In the genomic region with DNA sequence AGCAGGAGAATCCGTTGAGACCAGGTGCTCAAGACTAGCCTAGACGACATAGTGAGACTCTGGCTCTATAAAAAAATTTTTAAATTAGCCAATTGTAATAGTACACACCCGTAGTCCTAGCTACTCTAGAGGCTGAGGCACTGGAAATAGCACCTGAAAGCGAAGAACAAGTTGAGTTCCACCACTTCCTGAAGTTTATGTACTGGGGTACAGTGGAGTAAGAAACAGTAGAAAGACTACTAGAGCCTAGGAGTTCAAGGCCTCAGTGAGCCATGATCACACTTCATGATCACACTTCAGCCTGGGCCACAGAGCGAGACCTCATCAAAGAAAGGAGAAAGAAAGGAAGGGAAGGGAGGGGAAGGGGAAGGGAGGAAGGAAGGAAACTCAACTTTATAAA, we compare ENCODE assay signal across 14 cellular contexts. TPM values are rescaled to one million over a fixed set of nuclear protein-coding genes. Genes with fewer than 3 reads are reported as not detected.
A peak's percentile ranks its signal among the peaks of the same experiment; 100 is the strongest.
DNase-seq lines count a peak whose midpoint lies in the region; ATAC-seq, FAIRE-seq and TF ChIP-seq lines count a peak whose summit lies in the region.
"Had no signal": no experiment of that assay in that cellular context is flagged by ENCODE, and none has a peak within 500 bp of the region (broad histone marks: within the 10 kb centered on the region; RNA-seq: fewer than 3 reads in every experiment).

No MANE protein-coding gene starts in this region.

- H3K9ac ChIP-seq in IMR-90 (ENCODE audit: low read depth, low read length) (peak overlapping the region; percentile 34; the same call in 1 of the 2 replicates), K562 (ENCODE audit: insufficient read depth in 1 of 2, low read depth in 2 of 2, low read length in 2 of 2) (no peak overlapping the region)

- TF ChIP-seq EP300 in K562 (IDR thresholded peaks at IDR 0.05; ENCODE audit: low read length): no peak

- peak overlapping the region; percentile 69 for H3K4ac ChIP-seq in IMR-90 (ENCODE audit: low read depth, low read length)

- H4K91ac ChIP-seq in IMR-90 (ENCODE audit: insufficient read depth, low read depth, low read length): no peak overlapping the region; the same call in 1 of the 2 replicates

- H2BK20ac ChIP-seq in IMR-90 (ENCODE audit: low read depth, low read length): peak overlapping the region; percentile 45; the same call in 1 of the 2 replicates

- BruUV-seq in IMR-90 (replicated peaks; lab: Mats Ljungman, UMichigan) (no TSS peak), K562 (replicated peaks; lab: Mats Ljungman, UMichigan) (no TSS peak)

- H2AK9ac ChIP-seq in IMR-90 (replicated peaks; ENCODE audit: low read depth, low read length, poor library complexity): no peak overlapping the region

- no peak for FAIRE-seq in K562 (lab: Jason Lieb, UNC)
- FAIRE-seq: GM12891, HepG2 had no signal

- CTCF ChIA-PET in IMR-90 (lab: Yijun Ruan, JAX) (interaction anchor here (0.6 kb wide), 1 partner anchor 1062 kb away, joined by 5 read pairs; no protein-coding TSS in a partner anchor), K562 (lab: Yijun Ruan, JAX; ENCODE audit: low intra/inter-chr PET ratio) (no interaction called here)

- POLR2A ChIA-PET in IMR-90 (lab: Charles Lee; ENCODE audit: unreplicated experiment) (no interaction called here), K562 (lab: Yijun Ruan, JAX) (interaction anchor here (0.6 to 2.2 kb wide), 5 partner anchors 9 to 933 kb away, joined by 3 to 6 read pairs (median 3); no protein-coding TSS in a partner anchor)

- no peak for DNase-seq in IMR-90
- DNase-seq in K562 (ENCODE audit: extremely low read depth in 1 of 4, low spot score in 3 of 4): no peak
- no peak for DNase-seq in posterior vena cava (ENCODE audit: low spot score)
- no peak for DNase-seq in HCEC 1CT
- DNase-seq in NCI-H146 treated with DMSO at 0.1 percent for 48 hours (lab: John Stamatoyannopoulos, UW; ENCODE audit: unreplicated experiment): no peak
- no peak for DNase-seq in left lung
- DNase-seq: effector CD4-positive, alpha-beta T cell; NCI-H146; NCI-H526 treated with DMSO at 0.1 percent for 48 hours; stimulated activated CD4-positive, alpha-beta T cell treated with anti-CD3 and anti-CD28 coated beads, Interleukin-4, amount 100 ng/mL, for 4 hours had no signal

- H3K23ac ChIP-seq in IMR-90 (ENCODE audit: low read depth, low read length): 0 out of 2 replicates have a peak overlapping the region, but pooled peaks have one; percentile 4

- TF ChIP-seq RAD21 in IMR-90 (IDR thresholded peaks at IDR 0.05; ENCODE audit: low read length): no peak
- no peak for TF ChIP-seq RAD21 in K562 (CRISPR knock-in tag; conservative IDR thresholded peaks at IDR 0.05 in 1 of 2, IDR thresholded peaks at IDR 0.05 in 1 of 2)

- peak overlapping the region in 1 of 2 experiments; percentile 46; a peak in 2 of 4 replicates for H4K8ac ChIP-seq in IMR-90 (ENCODE audit: low read depth in 2 of 2, low read length in 2 of 2)

- peaks cover 14% of the 10 kb centered on the region for H3K79me2 ChIP-seq in ACC112 (ENCODE audit: control insufficient read depth, insufficient read depth, low read length, unreplicated experiment)
- peaks cover 88% of the 10 kb centered on the region for H3K79me2 ChIP-seq in K562 (ENCODE audit: control insufficient read depth, insufficient read depth, low read length)

- no peaks in the 10 kb centered on the region for H3K9me3 ChIP-seq in IMR-90 (ENCODE audit: control insufficient read depth, insufficient read depth, low read length)
- H3K9me3 ChIP-seq in K562 (replicated peaks; ENCODE audit: control insufficient read depth, insufficient read depth, low read depth, low read length): no peaks in the 10 kb centered on the region
- H3K9me3 ChIP-seq in left lung: no peaks in the 10 kb centered on the region

- peaks cover 18% of the 10 kb centered on the region; the same call in 1 of the 2 replicates for H4K20me1 ChIP-seq in IMR-90 (ENCODE audit: insufficient read depth, low read length)
- H4K20me1 ChIP-seq in K562 (replicated peaks; ENCODE audit: control insufficient read depth, insufficient read depth, low read length): no peaks in the 10 kb centered on the region; the same call in 1 of the 2 replicates

- intact Hi-C loops in IMR-90 (cut with micrococcal nuclease): no loop called here
- intact Hi-C loops in K562 (cut with micrococcal nuclease): no loop called here
- intact Hi-C loops in posterior vena cava (cut with DNase I): no loop called here
- intact Hi-C loops in left lung (cut with DNase I): no loop called here

- H3K4me2 ChIP-seq in IMR-90 (ENCODE audit: low read depth, low read length) (no peak overlapping the region), K562 (ENCODE audit: insufficient read depth, low read length) (no peak overlapping the region)

- no peak overlapping the region for H3K56ac ChIP-seq in IMR-90 (ENCODE audit: extremely low read depth, insufficient read depth, low read length)

- H2AFZ ChIP-seq in ACC112 (ENCODE audit: low read length, unreplicated experiment) (no peak overlapping the region), IMR-90 (replicated peaks; ENCODE audit: low read length, poor library complexity) (no peak overlapping the region), K562 (ENCODE audit: low read depth, low read length) (no peak overlapping the region)

- peaks cover 43 to 59% of the 10 kb centered on the region in 2 experiments for H3K79me1 ChIP-seq in IMR-90 (ENCODE audit: low read depth in 1 of 2, low read length in 2 of 2)

- peak overlapping the region; percentile 58; the same call in 1 of the 2 replicates for H2AK5ac ChIP-seq in IMR-90 (ENCODE audit: low read depth, low read length)

- no peak overlapping the region for H2BK120ac ChIP-seq in IMR-90 (ENCODE audit: low read depth, low read length)

- WGBS in IMR-90 (ENCODE audit: extremely low coverage in 2 of 2, insufficient read length in 1 of 2), 2 experiments: no CpG with 5 or more reads among the region's 5 CpGs
- WGBS in K562 (ENCODE audit: insufficient coverage, low coverage, missing lambda C conversion rate): 82% methylated on average over 5 of the region's 5 CpGs

- in situ Hi-C loops in IMR-90 (cut with MboI; ENCODE audit: low sequenced_read_pairs) (no loop called here), K562 (cut with MboI) (no loop called here)

- TF ChIP-seq POLR2A in IMR-90 (IDR thresholded peaks at IDR 0.05; ENCODE audit: low read depth, low read length) (no peak), K562 (conservative IDR thresholded peaks at IDR 0.05) (no peak; the same call in 1 of the 2 replicates)

- H3K36me3 ChIP-seq in ACC112 (ENCODE audit: insufficient read depth, low read length) (peaks cover 11% of the 10 kb centered on the region), IMR-90 (ENCODE audit: control insufficient read depth, insufficient read depth, low read length) (peaks cover 9% of the 10 kb centered on the region), K562 (ENCODE audit: control insufficient read depth, insufficient read depth, low read length) (peaks cover 54% of the 10 kb centered on the region), left lung (peaks cover 0 to 21% of the 10 kb centered on the region in 2 donors)

- H3K4me1 ChIP-seq in ACC112 (ENCODE audit: control insufficient read depth, insufficient read depth, low read length, unreplicated experiment): peaks cover 16% of the 10 kb centered on the region
- peaks cover 4% of the 10 kb centered on the region; the same call in 1 of the 2 replicates for H3K4me1 ChIP-seq in IMR-90 (ENCODE audit: control insufficient read depth, insufficient read depth, low read length)
- no peaks in the 10 kb centered on the region; a peak in 1 of 5 replicates for H3K4me1 ChIP-seq in K562 (replicated peaks in 1 of 2; ENCODE audit: control insufficient read depth in 2 of 2, insufficient read depth in 2 of 2, low read length in 2 of 2)
- H3K4me1 ChIP-seq in left lung: peaks cover 0 to 42% of the 10 kb centered on the region in 2 donors

- ATAC-seq in GM18498 (IDR thresholded peaks at IDR 0.05; ENCODE audit: unreplicated experiment) (peak; percentile 81), IMR-90 (ENCODE audit: low read depth) (no peak), K562 (peak; percentile 44; the same call in 2 of the 3 replicates), left lung (no peak)
- ATAC-seq: HepG2 had no signal

- H3K14ac ChIP-seq in IMR-90 (replicated peaks; ENCODE audit: low read depth, low read length): peak overlapping the region; percentile 24; the same call in 1 of the 2 replicates

- peak overlapping the region; percentile 23; the same call in 1 of the 2 replicates for H3K18ac ChIP-seq in IMR-90 (ENCODE audit: low read depth, low read length)

- no peak overlapping the region for H4K5ac ChIP-seq in IMR-90 (ENCODE audit: low read depth, low read length)

- H2BK5ac ChIP-seq in IMR-90 (ENCODE audit: low read depth, low read length, poor library complexity, severe bottlenecking): peak overlapping the region; percentile 71

- H3K27me3 ChIP-seq in ACC112 (ENCODE audit: insufficient read depth, low read length): no peaks in the 10 kb centered on the region
- H3K27me3 ChIP-seq in IMR-90 (ENCODE audit: control insufficient read depth, insufficient read depth, low read length): no peaks in the 10 kb centered on the region
- H3K27me3 ChIP-seq in K562 (ENCODE audit: control insufficient read depth in 2 of 2, insufficient read depth in 2 of 2, low read length in 2 of 2): no peaks in the 10 kb centered on the region
- H3K27me3 ChIP-seq in left lung: no peaks in the 10 kb centered on the region

- dilution Hi-C loops in IMR-90 (cut with HindIII; ENCODE audit: low sequenced_read_pairs, unreplicated experiment): no loop called here

- H3K9me1 ChIP-seq in IMR-90 (ENCODE audit: insufficient read depth, low read length): peaks cover 12% of the 10 kb centered on the region
- no peaks in the 10 kb centered on the region for H3K9me1 ChIP-seq in K562 (ENCODE audit: control insufficient read depth, insufficient read depth, low read length)

- peak overlapping the region; percentile 62; the same call in 1 of the 3 replicates for H2BK15ac ChIP-seq in IMR-90 (ENCODE audit: low read depth, low read length)

- H3K4me3 ChIP-seq in ACC112 (ENCODE audit: low read depth, low read length): no peak overlapping the region
- no peak overlapping the region for H3K4me3 ChIP-seq in IMR-90 (ENCODE audit: insufficient read depth, low read depth, low read length)
- H3K4me3 ChIP-seq in K562: no peak overlapping the region
- no peak overlapping the region for H3K4me3 ChIP-seq in left lung

- no peak for TF ChIP-seq CTCF in IMR-90 (conservative IDR thresholded peaks at IDR 0.05; ENCODE audit: low read depth, low read length)
- no peak for TF ChIP-seq CTCF in K562 (IDR thresholded peaks at IDR 0.05 in 2 of 3, conservative IDR thresholded peaks at IDR 0.05 in 1 of 3; ENCODE audit: insufficient read depth in 2 of 3, low read depth in 1 of 3, low read length in 3 of 3)
- TF ChIP-seq CTCF in left lung (IDR thresholded peaks at IDR 0.05): no peak

- H3K27ac ChIP-seq in ACC112 (ENCODE audit: low read depth, low read length): peak overlapping the region; percentile 57
- H3K27ac ChIP-seq in IMR-90 (ENCODE audit: insufficient read depth, low read length): no peak overlapping the region
- no peak overlapping the region for H3K27ac ChIP-seq in K562 (ENCODE audit: extremely low read depth, low read depth, low read length)
- H3K27ac ChIP-seq in left lung: peak overlapping the region in 1 of 2 donors; percentile 46

RNA-seq across cellular contexts. Expression of a gene that starts 19.8 kb away (rescaled TPM):
- total RNA-seq in IMR-90 (2012; rRNA removed) (11.7 and 12.8 TPM in 2 replicates), K562 (2014; rRNA removed) (12.6 and 13.7 TPM in 2 replicates), K562 (2014; rRNA removed; fragmentation: Illumina TruSeq; extraction: Trizol) (15.4 and 17.2 TPM in 2 replicates), K562 (2015; rRNA removed; fragmentation: Illumina TruSeq; extraction: Trizol) (17.2 and 18.2 TPM in 2 replicates), K562 (2021) (17.6 and 20.3 TPM in 2 replicates), posterior vena cava (10 to 100 TPM; 14.4 to 16.2 TPM), left lung (10 to 100 TPM; 15.6 to 19.5 TPM)
- polyA plus RNA-seq in IMR-90 (2012; rRNA removed) (4.6 and 5.3 TPM in 2 replicates), K562 (2011; rRNA removed) (20.7 and 24.3 TPM in 2 replicates), K562 (2014; fragmentation: Illumina TruSeq; extraction: Trizol) (12.2 and 12.6 TPM in 2 replicates), K562 (2014; fragmentation: Nextera tagmentation; extraction: Ambion mirVana) (10 to 100 TPM in 1 of 2 experiments, 1 to 10 TPM in 1; 4.5 to 13.0 TPM), K562 (2014; rRNA removed) (7.2 and 10.2 TPM in 2 replicates)
- polyA plus RNA-seq in IMR-90 (2012; cell fraction: cytosol; rRNA removed): 1.8 and 3.0 TPM in 2 replicates
- polyA plus RNA-seq in IMR-90 (2012; cell fraction: nucleus; rRNA removed; ENCODE audit: low replicate concordance): 3.0 and 10.1 TPM in 2 replicates
- total RNA-seq in K562 (2011; cell fraction: chromatin; rRNA removed; ENCODE audit: low replicate concordance): 20.7 and 44.4 TPM in 2 replicates
- total RNA-seq in K562 (2011; cell fraction: nucleolus; rRNA removed): 13.0 and 14.0 TPM in 2 replicates
- total RNA-seq in K562 (2011; cell fraction: nucleoplasm; rRNA removed): 15.7 and 19.8 TPM in 2 replicates
- polyA plus RNA-seq in K562 (2011; cell fraction: cytosol; rRNA removed): 8.9 and 9.2 TPM in 2 replicates
- 13.6 and 25.6 TPM in 2 replicates for polyA plus RNA-seq in K562 (2011; cell fraction: nucleus; rRNA removed)
- 9.9 and 11.2 TPM in 2 replicates for polyA plus RNA-seq in K562 (2012)
- polyA minus RNA-seq in K562 (2011; rRNA and poly(A)+ RNA removed): 149 and 167 TPM in 2 replicates
- polyA minus RNA-seq in K562 (2011; cell fraction: cytosol; rRNA and poly(A)+ RNA removed): 21.8 and 29.6 TPM in 2 replicates
- 16.6 and 29.9 TPM in 2 replicates for polyA minus RNA-seq in K562 (2011; cell fraction: nucleus; rRNA and poly(A)+ RNA removed)

RNA-seq across cellular contexts. Expression of a gene that starts 33.2 kb away (rescaled TPM):
- total RNA-seq in IMR-90 (2012; rRNA removed) (13.3 and 20.6 TPM in 2 replicates), K562 (2014; rRNA removed) (20.4 and 20.6 TPM in 2 replicates), K562 (2014; rRNA removed; fragmentation: Illumina TruSeq; extraction: Trizol) (28.8 and 32.0 TPM in 2 replicates), K562 (2015; rRNA removed; fragmentation: Illumina TruSeq; extraction: Trizol) (34.4 and 36.2 TPM in 2 replicates), K562 (2021) (26.9 and 28.8 TPM in 2 replicates), posterior vena cava (10 to 100 TPM; 12.0 to 13.2 TPM), left lung (10 to 100 TPM; 25.7 to 36.1 TPM)
- polyA plus RNA-seq in IMR-90 (2012; rRNA removed) (7.6 and 9.6 TPM in 2 replicates), K562 (2011; rRNA removed) (14.7 and 23.0 TPM in 2 replicates), K562 (2014; fragmentation: Illumina TruSeq; extraction: Trizol) (20.7 and 22.5 TPM in 2 replicates), K562 (2014; fragmentation: Nextera tagmentation; extraction: Ambion mirVana) (10 to 100 TPM in 1 of 2 experiments, 1 to 10 TPM in 1; 8.4 to 10.8 TPM), K562 (2014; rRNA removed) (20.9 and 23.8 TPM in 2 replicates)
- 3.6 and 3.7 TPM in 2 replicates for polyA plus RNA-seq in IMR-90 (2012; cell fraction: cytosol; rRNA removed)
- polyA plus RNA-seq in IMR-90 (2012; cell fraction: nucleus; rRNA removed; ENCODE audit: low replicate concordance): 6.1 and 13.0 TPM in 2 replicates
- 44.6 and 91.3 TPM in 2 replicates for total RNA-seq in K562 (2011; cell fraction: chromatin; rRNA removed; ENCODE audit: low replicate concordance)
- total RNA-seq in K562 (2011; cell fraction: nucleolus; rRNA removed): 26.8 and 37.5 TPM in 2 replicates
- 55.9 and 69.6 TPM in 2 replicates for total RNA-seq in K562 (2011; cell fraction: nucleoplasm; rRNA removed)
- polyA plus RNA-seq in K562 (2011; cell fraction: cytosol; rRNA removed): 9.9 and 11.3 TPM in 2 replicates
- polyA plus RNA-seq in K562 (2011; cell fraction: nucleus; rRNA removed): 12.9 and 14.7 TPM in 2 replicates
- polyA plus RNA-seq in K562 (2012): 22.7 and 25.8 TPM in 2 replicates
- 23.9 and 29.9 TPM in 2 replicates for polyA minus RNA-seq in K562 (2011; rRNA and poly(A)+ RNA removed)
- 11.5 and 15.3 TPM in 2 replicates for polyA minus RNA-seq in K562 (2011; cell fraction: cytosol; rRNA and poly(A)+ RNA removed)
- 25.3 and 30.5 TPM in 2 replicates for polyA minus RNA-seq in K562 (2011; cell fraction: nucleus; rRNA and poly(A)+ RNA removed)

Comparison
In these comparisons a context has a peak if more than half of its experiments do, and no peak if none do; other contexts are left out.
1. ATAC-seq: peak in GM18498 (single experiment) and K562 (single experiment); none in IMR-90 (single experiment) and left lung (single experiment).